In the genomic region with DNA sequence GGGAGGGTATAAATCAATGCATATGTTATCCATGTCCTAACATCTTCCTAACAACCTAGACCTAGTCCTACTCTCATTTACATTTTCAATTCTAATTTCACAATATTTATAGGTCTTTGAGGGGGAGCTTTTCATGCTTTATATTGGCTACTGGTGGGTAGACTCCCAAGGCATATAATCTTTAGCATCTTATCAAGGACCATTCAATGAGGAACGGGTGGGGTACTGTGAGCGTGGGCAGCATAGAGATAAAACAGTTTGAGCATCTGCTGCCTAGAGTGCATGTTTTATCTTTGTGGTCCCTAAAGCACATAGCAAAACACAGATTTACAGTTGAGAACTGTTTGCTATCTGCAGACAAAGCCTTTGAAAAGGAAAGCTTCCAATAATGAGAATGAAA, we compare ENCODE assay signal across 23 cellular contexts.
"Had no signal": no experiment of that assay in that cellular context is flagged by ENCODE, and none has a peak within 500 bp of the region (broad histone marks: within the 10 kb centered on the region; RNA-seq: fewer than 3 reads in every experiment).

No MANE protein-coding gene starts in this region.

- H3K9me3 ChIP-seq: colonic mucosa, esophagus muscularis mucosa, esophagus squamous epithelium, gastrocnemius medialis, gastroesophageal sphincter, heart left ventricle, heart right ventricle had no signal

- H3K4me1 ChIP-seq: colonic mucosa, esophagus muscularis mucosa, esophagus squamous epithelium, foreskin keratinocyte, gastrocnemius medialis, gastroesophageal sphincter had no signal

- H3K27ac ChIP-seq: colonic mucosa, coronary artery, epithelial cell of prostate, esophagus muscularis mucosa, esophagus squamous epithelium, foreskin keratinocyte, gastrocnemius medialis, gastroesophageal sphincter, heart left ventricle, heart right ventricle had no signal

- DNase-seq: colonic mucosa; cortex of kidney; dermis blood vessel endothelial cell; dorsolateral prefrontal cortex; effector CD4-positive, alpha-beta T cell; effector CD8-positive, alpha-beta T cell; effector memory CD4-positive, alpha-beta T cell; effector memory CD8-positive, alpha-beta T cell; endodermal cell; esophagus squamous epithelium; foreskin fibroblast; foreskin keratinocyte; foreskin melanocyte; gastrocnemius medialis; glutamatergic neuron; head of caudate nucleus; heart left ventricle; heart right ventricle had no signal

- H3K4me3 ChIP-seq: colonic mucosa, coronary artery, dorsolateral prefrontal cortex, esophagus muscularis mucosa, esophagus squamous epithelium, gastrocnemius medialis, gastroesophageal sphincter, heart left ventricle, heart right ventricle had no signal

- H3K36me3 ChIP-seq: colonic mucosa, esophagus muscularis mucosa, esophagus squamous epithelium, gastrocnemius medialis, gastroesophageal sphincter, heart left ventricle, heart right ventricle had no signal

- ATAC-seq: effector memory CD8-positive, alpha-beta T cell; esophagus mucosa; foreskin keratinocyte; gastrocnemius medialis; gastroesophageal sphincter; heart left ventricle; heart right ventricle had no signal

- H3K27me3 ChIP-seq: colonic mucosa, dorsolateral prefrontal cortex, esophagus muscularis mucosa, esophagus squamous epithelium, foreskin keratinocyte, gastrocnemius medialis, gastroesophageal sphincter, heart left ventricle, heart right ventricle had no signal
